12 cellular contexts compared by ENCODE assay signal in genomic region chr1:177567393-177567792, GRCh38.
A peak's percentile ranks its signal among the peaks of the same experiment; 100 is the strongest.
DNase-seq lines count a peak whose midpoint lies in the region; ATAC-seq and TF ChIP-seq lines count a peak whose summit lies in the region.
"Had no signal": no experiment of that assay in that cellular context is flagged by ENCODE, and none has a peak within 500 bp of the region (broad histone marks: within the 10 kb centered on the region; RNA-seq: fewer than 3 reads in every experiment).

No MANE protein-coding gene starts in this region.

- TF ChIP-seq CTCF in lower leg skin (IDR thresholded peaks at IDR 0.05), result no peak

- DNase-seq in EL (peak; percentile 8), astrocyte of the hippocampus (ENCODE audit: low read depth, low spot score) (peak; percentile 15), medulla oblongata (ENCODE audit: extremely low spot score) (peak; percentile 16), NCI-H510A treated with DMSO at 0.1 percent for 48 hours (lab: John Stamatoyannopoulos, UW) (no peak), lower leg skin (ENCODE audit: low spot score in 2 of 2) (no peak), hippocampal formation (lab: John Stamatoyannopoulos, UW) (no peak), NCI-H524 treated with DMSO at 0.1 percent for 48 hours (lab: John Stamatoyannopoulos, UW) (no peak)
- DNase-seq: activated CD4-positive, alpha-beta T cell treated with anti-CD3 and anti-CD28 coated beads for 1 hour; caudate nucleus; NCI-H187 treated with DMSO at 0.1 percent for 48 hours; uterus had no signal

- ATAC-seq in HG03354 (IDR thresholded peaks at IDR 0.05; ENCODE audit: poor library complexity, severe bottlenecking, unreplicated experiment), result peak; percentile 73

- intact Hi-C loops in lower leg skin (cut with DNase I; ENCODE audit: low total_unique reads), result no loop called here

- H3K4me3 ChIP-seq in lower leg skin (ENCODE audit: low read depth, poor library complexity, severe bottlenecking), result no peak overlapping the region
- H3K4me3 ChIP-seq: uterus had no signal

- no peak for TF ChIP-seq POLR2A in lower leg skin (IDR thresholded peaks at IDR 0.05)

- WGBS in lower leg skin, 2 donors, result 58 to 60% methylated on average over 1 of the region's 1 CpG

Comparison
In these comparisons a context has a peak if more than half of its experiments do, and no peak if none do; other contexts are left out.
1. DNase-seq: peak in EL (single experiment), astrocyte of the hippocampus (single experiment) and medulla oblongata (single experiment); none in NCI-H510A treated with DMSO at 0.1 percent for 48 hours (single experiment), lower leg skin (0 of 2), hippocampal formation (0 of 2) and NCI-H524 treated with DMSO at 0.1 percent for 48 hours (single experiment).